ENCODE assay signal across 8 cellular contexts in the genomic region with DNA sequence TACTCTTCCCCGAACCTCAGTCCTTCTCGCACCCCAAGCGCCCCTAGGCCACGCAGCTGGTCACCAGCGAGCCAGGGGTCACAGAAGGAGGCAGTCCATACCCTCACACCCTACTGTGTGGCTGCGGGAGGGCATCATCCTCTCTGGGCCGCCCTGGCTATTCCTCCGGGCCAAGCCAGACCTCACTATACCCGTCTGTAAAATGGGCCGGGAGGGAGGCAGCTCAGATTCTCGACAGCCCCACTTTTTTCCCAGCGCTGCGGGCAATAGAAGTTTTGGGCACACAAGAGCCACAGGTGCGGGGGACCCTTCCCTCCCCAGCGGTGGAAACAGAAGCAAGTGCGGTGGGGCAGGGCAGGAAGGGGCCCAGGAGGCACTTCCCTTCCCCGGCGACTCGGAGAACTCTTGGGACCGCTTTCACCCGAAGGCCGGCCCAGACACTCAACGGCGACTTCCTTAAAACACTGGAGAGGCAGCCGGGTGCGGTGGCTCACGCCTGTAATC. TPM values are rescaled to one million over a fixed set of nuclear protein-coding genes. Genes with fewer than 3 reads are reported as not detected.
A peak's percentile ranks its signal among the peaks of the same experiment; 100 is the strongest.
DNase-seq lines count a peak whose midpoint lies in the region; ATAC-seq and TF ChIP-seq lines count a peak whose summit lies in the region.

No MANE protein-coding gene starts in this region.

- no peaks in the 10 kb centered on the region for H3K27me3 Mint-ChIP-seq in osteocyte (ENCODE audit: unreplicated experiment)

- H3K36me3 ChIP-seq in DOHH2 (ENCODE audit: control insufficient read depth, low read length): peaks cover 8% of the 10 kb centered on the region
- H3K36me3 ChIP-seq in OCI-LY1 (ENCODE audit: insufficient read depth, low read length): no peaks in the 10 kb centered on the region

- DNase-seq in dorsolateral prefrontal cortex (no peak), osteocyte (ENCODE audit: extremely low spot score, unreplicated experiment) (no peak), activated gamma-delta T cell (lab: John Stamatoyannopoulos, UW) (no peak)

- H3K4me3 ChIP-seq in DOHH2 (ENCODE audit: low read length) (peak overlapping the region; percentile 77), OCI-LY1 (ENCODE audit: low read depth, low read length, poor library complexity, severe bottlenecking) (peak overlapping the region; percentile 78), dorsolateral prefrontal cortex (peak overlapping the region in 52 of 59 donors; percentile 9 to 78 (median 68))

- intact Hi-C loops in dorsolateral prefrontal cortex (cut with DNase I): loop anchor here in 1 of 2 donors (10.0 kb wide), 1 partner anchor 152 kb away; a partner anchor contains a TSS

- H3K9me3 ChIP-seq in DOHH2 (ENCODE audit: control insufficient read depth, insufficient read depth, low read length) (no peaks in the 10 kb centered on the region), OCI-LY1 (ENCODE audit: low read length) (no peaks in the 10 kb centered on the region)

- no peak overlapping the region for H2AFZ ChIP-seq in OCI-LY1 (ENCODE audit: low read length)

- H3K9ac ChIP-seq in OCI-LY1 (ENCODE audit: low read length): peak overlapping the region; percentile 90

- peak overlapping the region; percentile 48 for H3K27ac ChIP-seq in DOHH2 (ENCODE audit: low read depth, low read length)
- peak overlapping the region; percentile 68 for H3K27ac ChIP-seq in OCI-LY1 (ENCODE audit: low read depth, low read length, poor library complexity, severe bottlenecking)
- peak overlapping the region in 53 of 59 donors; percentile 4 to 95 (median 88) for H3K27ac ChIP-seq in dorsolateral prefrontal cortex

- H4K20me1 ChIP-seq in DOHH2 (ENCODE audit: control insufficient read depth, insufficient read depth, low read depth, low read length) (no peaks in the 10 kb centered on the region), OCI-LY1 (ENCODE audit: insufficient read depth, low read length) (no peaks in the 10 kb centered on the region)

- H3K4me1 ChIP-seq in DOHH2 (ENCODE audit: control insufficient read depth, low read length) (peaks cover 39% of the 10 kb centered on the region), OCI-LY1 (ENCODE audit: insufficient read depth, low read length, severe bottlenecking) (peaks cover 30% of the 10 kb centered on the region)

- peaks cover 29% of the 10 kb centered on the region for H3K79me2 ChIP-seq in DOHH2 (ENCODE audit: control insufficient read depth, low read length)
- peaks cover 6% of the 10 kb centered on the region; the same call in 1 of the 2 replicates for H3K79me2 ChIP-seq in OCI-LY1 (ENCODE audit: insufficient read depth, low read length)

- no peak overlapping the region for H3K27ac Mint-ChIP-seq in osteocyte (ENCODE audit: unreplicated experiment)

- H3F3A ChIP-seq in DOHH2 (ENCODE audit: control insufficient read depth, insufficient read depth) (peaks cover 2% of the 10 kb centered on the region; the same call in 1 of the 2 replicates), OCI-LY1 (ENCODE audit: insufficient read depth, low read length) (0 out of 2 replicates have a peak, but pooled peaks cover 7% of the 10 kb centered on the region)

- no peak for TF ChIP-seq CTCF in DOHH2 (IDR thresholded peaks at IDR 0.05; ENCODE audit: low read depth, low read length, poor library complexity, severe bottlenecking)
- TF ChIP-seq CTCF in OCI-LY1 (IDR thresholded peaks at IDR 0.05; ENCODE audit: low read length): no peak
- no peak for TF ChIP-seq CTCF in dorsolateral prefrontal cortex (IDR thresholded peaks at IDR 0.05 in 54 of 56, conservative IDR thresholded peaks at IDR 0.05 in 2 of 56; ENCODE audit: low read depth in 1 of 56, partially characterized antibody in 56 of 56)
- TF ChIP-seq CTCF in osteocyte (IDR thresholded peaks at IDR 0.05): no peak

- H3K4me1 Mint-ChIP-seq in osteocyte (ENCODE audit: unreplicated experiment): peaks cover 15% of the 10 kb centered on the region

- no peaks in the 10 kb centered on the region for H3K9me3 Mint-ChIP-seq in osteocyte (ENCODE audit: unreplicated experiment)

- peak overlapping the region; percentile 81 for H3K4me3 Mint-ChIP-seq in osteocyte (ENCODE audit: unreplicated experiment)

- H3K36me3 Mint-ChIP-seq in osteocyte (ENCODE audit: unreplicated experiment): peaks cover 2% of the 10 kb centered on the region

- H3K9me2 ChIP-seq in DOHH2 (replicated peaks; ENCODE audit: control insufficient read depth, low read length) (no peaks in the 10 kb centered on the region), OCI-LY1 (ENCODE audit: low read depth, low read length) (no peaks in the 10 kb centered on the region)

- no peaks in the 10 kb centered on the region for H3K27me3 ChIP-seq in DOHH2 (ENCODE audit: control insufficient read depth, low read length)
- no peaks in the 10 kb centered on the region for H3K27me3 ChIP-seq in OCI-LY1 (ENCODE audit: insufficient read depth, low read length)
- no peaks in the 10 kb centered on the region for H3K27me3 ChIP-seq in dorsolateral prefrontal cortex

- peak overlapping the region; percentile 58 for H3K4me2 ChIP-seq in DOHH2 (ENCODE audit: low read length)
- peak overlapping the region; percentile 91 for H3K4me2 ChIP-seq in OCI-LY1 (ENCODE audit: low read length)

- no peak for ATAC-seq in GM21423 (IDR thresholded peaks at IDR 0.05; ENCODE audit: unreplicated experiment)
- no peak for ATAC-seq in GM19328 (IDR thresholded peaks at IDR 0.05; ENCODE audit: unreplicated experiment)
- no peak for ATAC-seq in GM19463 (IDR thresholded peaks at IDR 0.05; ENCODE audit: unreplicated experiment)

RNA-seq across cellular contexts. Expression of a gene that starts 5.6 kb away (rescaled TPM):
- 100 to 1,000 TPM in 10 of 120 experiments, 10 to 100 TPM in 110; 17.5 to 207 (median 47.3) TPM for total RNA-seq in dorsolateral prefrontal cortex
- total RNA-seq in osteocyte: 15.4 and 19.8 TPM in 2 replicates

RNA-seq across cellular contexts. Expression of a gene that starts 35.5 kb away (rescaled TPM):
- total RNA-seq in dorsolateral prefrontal cortex (100 to 1,000 TPM in 5 of 120 experiments, 10 to 100 TPM in 115; 21.3 to 177 (median 74.4) TPM), osteocyte (not detected in 2 replicates)

Comparison
In these comparisons a context has a peak if more than half of its experiments do, and no peak if none do; other contexts are left out.
1. RNA of a gene that starts 35.5 kb away (total RNA-seq): 21.3 to 177 TPM in dorsolateral prefrontal cortex; not detected in osteocyte; every median in the first group is over 10 times any median in the second.
2. Peak in every context shown above with its lines, with median percentiles within 50 percentile points of each other: H3K27ac ChIP-seq and H3K4me3 ChIP-seq.